Comparison of ENCODE assay signal across 1 cellular context in the genomic region with DNA sequence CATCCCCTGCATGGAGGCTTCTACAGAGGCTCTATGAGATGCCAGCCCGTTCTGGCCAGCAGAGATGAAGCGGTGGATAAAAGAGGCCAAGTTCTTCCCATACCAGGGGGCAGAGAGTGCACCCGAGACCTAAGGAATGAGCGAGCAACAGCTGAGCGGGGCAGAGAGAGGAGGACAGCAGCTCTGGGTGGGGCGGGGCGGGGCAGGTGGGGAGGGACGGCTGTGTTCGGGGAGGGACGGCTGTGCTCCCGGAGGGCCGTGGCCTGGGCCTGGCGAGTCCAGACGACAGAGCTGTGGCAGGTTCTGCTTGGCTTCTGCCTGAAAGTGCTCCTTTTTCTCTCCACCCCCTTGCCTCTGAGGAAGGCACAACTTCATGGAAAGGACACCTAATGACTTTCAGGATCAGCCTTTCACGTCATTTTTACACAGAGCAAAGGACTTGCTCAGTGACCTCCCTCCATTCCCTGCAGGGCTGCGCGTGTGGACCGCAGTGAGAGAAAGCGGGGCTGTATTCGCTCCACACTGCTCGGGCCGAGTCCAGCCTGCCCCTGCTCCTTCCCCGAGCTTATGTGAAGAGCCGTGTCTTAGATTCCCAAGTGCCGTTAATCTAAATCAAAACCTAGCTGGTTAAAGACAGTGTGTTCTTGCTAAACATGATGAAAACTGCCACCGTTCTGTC.
TF ChIP-seq lines count a peak whose summit lies in the region.

No MANE protein-coding gene starts in this region.

TF ChIP-seq in H1, 55 proteins besides CTCF, POLR2A, EP300 and RAD21:
- no peak for TF ChIP-seq JUN (IDR thresholded peaks at IDR 0.05; ENCODE audit: low read depth, low read length)
- TF ChIP-seq POLR2AphosphoS5 (IDR thresholded peaks at IDR 0.05; ENCODE audit: low read depth, low read length) = no peak
- TF ChIP-seq SAP30 (IDR thresholded peaks at IDR 0.05; ENCODE audit: insufficient read depth, insufficient replicate concordance, low read length) = no peak
- no peak for TF ChIP-seq RBBP5 (IDR thresholded peaks at IDR 0.05; ENCODE audit: borderline replicate concordance, low read depth, low read length)
- TF ChIP-seq, protein P1, sequence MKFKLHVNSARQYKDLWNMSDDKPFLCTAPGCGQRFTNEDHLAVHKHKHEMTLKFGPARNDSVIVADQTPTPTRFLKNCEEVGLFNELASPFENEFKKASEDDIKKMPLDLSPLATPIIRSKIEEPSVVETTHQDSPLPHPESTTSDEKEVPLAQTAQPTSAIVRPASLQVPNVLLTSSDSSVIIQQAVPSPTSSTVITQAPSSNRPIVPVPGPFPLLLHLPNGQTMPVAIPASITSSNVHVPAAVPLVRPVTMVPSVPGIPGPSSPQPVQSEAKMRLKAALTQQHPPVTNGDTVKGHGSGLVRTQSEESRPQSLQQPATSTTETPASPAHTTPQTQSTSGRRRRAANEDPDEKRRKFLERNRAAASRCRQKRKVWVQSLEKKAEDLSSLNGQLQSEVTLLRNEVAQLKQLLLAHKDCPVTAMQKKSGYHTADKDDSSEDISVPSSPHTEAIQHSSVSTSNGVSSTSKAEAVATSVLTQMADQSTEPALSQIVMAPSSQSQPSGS (IDR thresholded peaks at IDR 0.05; ENCODE audit: low read length) = no peak
- no peak for TF ChIP-seq BRCA1 (IDR thresholded peaks at IDR 0.05; ENCODE audit: low read depth, low read length)
- TF ChIP-seq, protein P2, sequence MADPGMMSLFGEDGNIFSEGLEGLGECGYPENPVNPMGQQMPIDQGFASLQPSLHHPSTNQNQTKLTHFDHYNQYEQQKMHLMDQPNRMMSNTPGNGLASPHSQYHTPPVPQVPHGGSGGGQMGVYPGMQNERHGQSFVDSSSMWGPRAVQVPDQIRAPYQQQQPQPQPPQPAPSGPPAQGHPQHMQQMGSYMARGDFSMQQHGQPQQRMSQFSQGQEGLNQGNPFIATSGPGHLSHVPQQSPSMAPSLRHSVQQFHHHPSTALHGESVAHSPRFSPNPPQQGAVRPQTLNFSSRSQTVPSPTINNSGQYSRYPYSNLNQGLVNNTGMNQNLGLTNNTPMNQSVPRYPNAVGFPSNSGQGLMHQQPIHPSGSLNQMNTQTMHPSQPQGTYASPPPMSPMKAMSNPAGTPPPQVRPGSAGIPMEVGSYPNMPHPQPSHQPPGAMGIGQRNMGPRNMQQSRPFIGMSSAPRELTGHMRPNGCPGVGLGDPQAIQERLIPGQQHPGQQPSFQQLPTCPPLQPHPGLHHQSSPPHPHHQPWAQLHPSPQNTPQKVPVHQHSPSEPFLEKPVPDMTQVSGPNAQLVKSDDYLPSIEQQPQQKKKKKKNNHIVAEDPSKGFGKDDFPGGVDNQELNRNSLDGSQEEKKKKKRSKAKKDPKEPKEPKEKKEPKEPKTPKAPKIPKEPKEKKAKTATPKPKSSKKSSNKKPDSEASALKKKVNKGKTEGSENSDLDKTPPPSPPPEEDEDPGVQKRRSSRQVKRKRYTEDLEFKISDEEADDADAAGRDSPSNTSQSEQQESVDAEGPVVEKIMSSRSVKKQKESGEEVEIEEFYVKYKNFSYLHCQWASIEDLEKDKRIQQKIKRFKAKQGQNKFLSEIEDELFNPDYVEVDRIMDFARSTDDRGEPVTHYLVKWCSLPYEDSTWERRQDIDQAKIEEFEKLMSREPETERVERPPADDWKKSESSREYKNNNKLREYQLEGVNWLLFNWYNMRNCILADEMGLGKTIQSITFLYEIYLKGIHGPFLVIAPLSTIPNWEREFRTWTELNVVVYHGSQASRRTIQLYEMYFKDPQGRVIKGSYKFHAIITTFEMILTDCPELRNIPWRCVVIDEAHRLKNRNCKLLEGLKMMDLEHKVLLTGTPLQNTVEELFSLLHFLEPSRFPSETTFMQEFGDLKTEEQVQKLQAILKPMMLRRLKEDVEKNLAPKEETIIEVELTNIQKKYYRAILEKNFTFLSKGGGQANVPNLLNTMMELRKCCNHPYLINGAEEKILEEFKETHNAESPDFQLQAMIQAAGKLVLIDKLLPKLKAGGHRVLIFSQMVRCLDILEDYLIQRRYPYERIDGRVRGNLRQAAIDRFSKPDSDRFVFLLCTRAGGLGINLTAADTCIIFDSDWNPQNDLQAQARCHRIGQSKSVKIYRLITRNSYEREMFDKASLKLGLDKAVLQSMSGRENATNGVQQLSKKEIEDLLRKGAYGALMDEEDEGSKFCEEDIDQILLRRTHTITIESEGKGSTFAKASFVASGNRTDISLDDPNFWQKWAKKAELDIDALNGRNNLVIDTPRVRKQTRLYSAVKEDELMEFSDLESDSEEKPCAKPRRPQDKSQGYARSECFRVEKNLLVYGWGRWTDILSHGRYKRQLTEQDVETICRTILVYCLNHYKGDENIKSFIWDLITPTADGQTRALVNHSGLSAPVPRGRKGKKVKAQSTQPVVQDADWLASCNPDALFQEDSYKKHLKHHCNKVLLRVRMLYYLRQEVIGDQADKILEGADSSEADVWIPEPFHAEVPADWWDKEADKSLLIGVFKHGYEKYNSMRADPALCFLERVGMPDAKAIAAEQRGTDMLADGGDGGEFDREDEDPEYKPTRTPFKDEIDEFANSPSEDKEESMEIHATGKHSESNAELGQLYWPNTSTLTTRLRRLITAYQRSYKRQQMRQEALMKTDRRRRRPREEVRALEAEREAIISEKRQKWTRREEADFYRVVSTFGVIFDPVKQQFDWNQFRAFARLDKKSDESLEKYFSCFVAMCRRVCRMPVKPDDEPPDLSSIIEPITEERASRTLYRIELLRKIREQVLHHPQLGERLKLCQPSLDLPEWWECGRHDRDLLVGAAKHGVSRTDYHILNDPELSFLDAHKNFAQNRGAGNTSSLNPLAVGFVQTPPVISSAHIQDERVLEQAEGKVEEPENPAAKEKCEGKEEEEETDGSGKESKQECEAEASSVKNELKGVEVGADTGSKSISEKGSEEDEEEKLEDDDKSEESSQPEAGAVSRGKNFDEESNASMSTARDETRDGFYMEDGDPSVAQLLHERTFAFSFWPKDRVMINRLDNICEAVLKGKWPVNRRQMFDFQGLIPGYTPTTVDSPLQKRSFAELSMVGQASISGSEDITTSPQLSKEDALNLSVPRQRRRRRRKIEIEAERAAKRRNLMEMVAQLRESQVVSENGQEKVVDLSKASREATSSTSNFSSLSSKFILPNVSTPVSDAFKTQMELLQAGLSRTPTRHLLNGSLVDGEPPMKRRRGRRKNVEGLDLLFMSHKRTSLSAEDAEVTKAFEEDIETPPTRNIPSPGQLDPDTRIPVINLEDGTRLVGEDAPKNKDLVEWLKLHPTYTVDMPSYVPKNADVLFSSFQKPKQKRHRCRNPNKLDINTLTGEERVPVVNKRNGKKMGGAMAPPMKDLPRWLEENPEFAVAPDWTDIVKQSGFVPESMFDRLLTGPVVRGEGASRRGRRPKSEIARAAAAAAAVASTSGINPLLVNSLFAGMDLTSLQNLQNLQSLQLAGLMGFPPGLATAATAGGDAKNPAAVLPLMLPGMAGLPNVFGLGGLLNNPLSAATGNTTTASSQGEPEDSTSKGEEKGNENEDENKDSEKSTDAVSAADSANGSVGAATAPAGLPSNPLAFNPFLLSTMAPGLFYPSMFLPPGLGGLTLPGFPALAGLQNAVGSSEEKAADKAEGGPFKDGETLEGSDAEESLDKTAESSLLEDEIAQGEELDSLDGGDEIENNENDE (IDR thresholded peaks at IDR 0.05; ENCODE audit: insufficient replicate concordance, low read length) = no peak
- no peak for TF ChIP-seq CBX8 (IDR thresholded peaks at IDR 0.05; ENCODE audit: borderline replicate concordance, low read depth, low read length)
- no peak for TF ChIP-seq BACH1 (IDR thresholded peaks at IDR 0.05; ENCODE audit: low read length)
- TF ChIP-seq, protein P3, sequence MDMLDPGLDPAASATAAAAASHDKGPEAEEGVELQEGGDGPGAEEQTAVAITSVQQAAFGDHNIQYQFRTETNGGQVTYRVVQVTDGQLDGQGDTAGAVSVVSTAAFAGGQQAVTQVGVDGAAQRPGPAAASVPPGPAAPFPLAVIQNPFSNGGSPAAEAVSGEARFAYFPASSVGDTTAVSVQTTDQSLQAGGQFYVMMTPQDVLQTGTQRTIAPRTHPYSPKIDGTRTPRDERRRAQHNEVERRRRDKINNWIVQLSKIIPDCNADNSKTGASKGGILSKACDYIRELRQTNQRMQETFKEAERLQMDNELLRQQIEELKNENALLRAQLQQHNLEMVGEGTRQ (IDR thresholded peaks at IDR 0.05; ENCODE audit: low read length) = no peak
- TF ChIP-seq MAFK (IDR thresholded peaks at IDR 0.05; ENCODE audit: low read depth, low read length) = no peak
- no peak for TF ChIP-seq RFX5 (IDR thresholded peaks at IDR 0.05; ENCODE audit: borderline replicate concordance, low read depth, low read length)
- no peak for TF ChIP-seq CBX5 (IDR thresholded peaks at IDR 0.05; ENCODE audit: low read depth, low read length)
- TF ChIP-seq, protein P4, sequence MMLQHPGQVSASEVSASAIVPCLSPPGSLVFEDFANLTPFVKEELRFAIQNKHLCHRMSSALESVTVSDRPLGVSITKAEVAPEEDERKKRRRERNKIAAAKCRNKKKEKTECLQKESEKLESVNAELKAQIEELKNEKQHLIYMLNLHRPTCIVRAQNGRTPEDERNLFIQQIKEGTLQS (IDR thresholded peaks at IDR 0.05; ENCODE audit: insufficient read depth, low read depth, low read length) = no peak
- no peak for TF ChIP-seq SP2 (IDR thresholded peaks at IDR 0.05; ENCODE audit: low read length)
- TF ChIP-seq SRF (IDR thresholded peaks at IDR 0.05; ENCODE audit: low read depth, low read length) = no peak
- no peak for TF ChIP-seq SIN3A (conservative IDR thresholded peaks at IDR 0.05 in 1 of 2, IDR thresholded peaks at IDR 0.05 in 1 of 2; ENCODE audit: low read depth in 1 of 2, low read length in 2 of 2)
- no peak for TF ChIP-seq EGR1 (IDR thresholded peaks at IDR 0.05; ENCODE audit: borderline replicate concordance, low read depth, low read length)
- TF ChIP-seq HDAC6 (IDR thresholded peaks at IDR 0.05; ENCODE audit: low read depth, low read length) = no peak
